In the genomic region with DNA sequence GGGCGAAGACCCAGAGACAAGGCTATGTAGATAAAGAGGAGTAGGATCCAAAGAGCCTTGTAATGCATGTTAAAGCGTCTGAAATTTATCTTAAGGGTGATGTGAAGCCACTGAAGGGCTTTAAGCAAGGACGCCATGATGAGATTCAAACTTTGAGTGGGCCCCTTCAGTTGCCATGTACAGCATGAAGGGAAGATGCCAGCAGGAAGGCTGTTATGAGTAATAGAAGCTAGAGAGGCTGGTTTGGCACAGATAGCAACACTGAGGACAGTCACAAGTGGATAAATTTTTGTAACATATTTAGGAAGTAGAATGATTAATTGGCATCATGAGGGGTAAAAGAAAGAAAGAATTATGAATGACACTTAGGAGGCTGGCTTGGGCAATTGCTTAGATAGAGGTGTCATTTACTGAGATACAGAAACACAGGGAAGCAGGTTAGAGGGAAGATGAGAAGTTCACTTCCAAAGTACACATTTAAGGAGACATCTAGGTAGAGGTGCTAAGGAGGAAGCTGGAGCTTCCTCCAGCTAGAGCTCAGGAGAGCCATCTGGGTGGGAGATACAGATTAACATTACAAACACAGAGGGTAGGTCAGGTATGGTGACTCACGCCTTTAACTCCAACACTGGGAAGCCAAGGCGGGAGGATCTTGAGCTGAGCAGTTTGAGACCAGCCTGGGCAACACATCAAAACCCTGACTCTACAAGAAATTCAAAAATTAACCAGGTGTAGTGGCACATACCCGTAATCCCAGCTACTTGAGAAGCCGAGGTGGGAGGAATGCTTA, we compare ENCODE assay signal across 20 cellular contexts. TPM values are rescaled to one million over a fixed set of nuclear protein-coding genes. Genes with fewer than 3 reads are reported as not detected.
A peak's percentile ranks its signal among the peaks of the same experiment; 100 is the strongest.
DNase-seq lines count a peak whose midpoint lies in the region; ATAC-seq and TF ChIP-seq lines count a peak whose summit lies in the region.
"Had no signal": no experiment of that assay in that cellular context is flagged by ENCODE, and none has a peak within 500 bp of the region (broad histone marks: within the 10 kb centered on the region; RNA-seq: fewer than 3 reads in every experiment).

No MANE protein-coding gene starts in this region.

- peak; percentile 6 for DNase-seq in activated CD8-positive, alpha-beta T cell treated with anti-CD3 and anti-CD28 coated beads for 36 hours
- no peak for DNase-seq in activated CD8-positive, alpha-beta T cell treated with anti-CD3 and anti-CD28 coated beads, Interleukin-2, amount 10 ng/mL, durations not matched to agents 7 days and 5 days
- peak; percentile 50 for DNase-seq in GM23338 (ENCODE audit: low spot score)
- DNase-seq in cardiac fibroblast (ENCODE audit: low read depth in 2 of 2), result peak; percentile 17 to 26
- peak; percentile 56 for DNase-seq in islet precursor cell
- no peak for DNase-seq in naive thymus-derived CD8-positive, alpha-beta T cell
- no peak for DNase-seq in COR-L47 (lab: John Stamatoyannopoulos, UW)
- no peak for DNase-seq in SIG-M5 treated with dmso at 0.1 percent for 504 hours (lab: John Stamatoyannopoulos, UW; ENCODE audit: unreplicated experiment)
- DNase-seq: activated CD4-positive, alpha-beta T cell treated with anti-CD3 and anti-CD28 coated beads, Interleukin-2, amount 50 U/mL, for 4 hours; central memory CD4-positive, alpha-beta T cell; heart right ventricle; KG1; midbrain; NCI-H2081; RPMI8226 had no signal

- H3F3A ChIP-seq in GM23338 (replicated peaks; ENCODE audit: low read depth), result no peaks in the 10 kb centered on the region

- H3K36me3 ChIP-seq in GM23338 (ENCODE audit: insufficient read depth), result no peaks in the 10 kb centered on the region
- H3K36me3 ChIP-seq: adrenal gland had no signal

- CTCF ChIA-PET in activated CD8-positive, alpha-beta T cell treated with anti-CD3 and anti-CD28 coated beads for 36 hours (lab: Charles Lee), result no interaction called here
- CTCF ChIA-PET in activated CD8-positive, alpha-beta T cell treated with anti-CD3 and anti-CD28 coated beads, Interleukin-2, amount 10 ng/mL, durations not matched to agents 7 days and 5 days (lab: Charles Lee), result no interaction called here

- no peaks in the 10 kb centered on the region for H3K27me3 ChIP-seq in GM23338 (ENCODE audit: insufficient read depth)
- H3K27me3 ChIP-seq: adrenal gland, heart right ventricle, tibial nerve had no signal

- H4K20me1 ChIP-seq in GM23338 (replicated peaks; ENCODE audit: insufficient read depth), result no peaks in the 10 kb centered on the region

- H2AFZ ChIP-seq in GM23338, result no peak overlapping the region

- POLR2A ChIA-PET in activated CD8-positive, alpha-beta T cell treated with anti-CD3 and anti-CD28 coated beads for 36 hours (lab: Charles Lee), result no interaction called here
- POLR2A ChIA-PET in activated CD8-positive, alpha-beta T cell treated with anti-CD3 and anti-CD28 coated beads, Interleukin-2, amount 10 ng/mL, durations not matched to agents 7 days and 5 days (lab: Charles Lee), result no interaction called here
- POLR2A ChIA-PET in naive thymus-derived CD8-positive, alpha-beta T cell (lab: Charles Lee), result no interaction called here

- H3K4me1 Mint-ChIP-seq in activated CD8-positive, alpha-beta T cell treated with anti-CD3 and anti-CD28 coated beads for 36 hours (ENCODE audit: low read depth), result peaks cover 24% of the 10 kb centered on the region
- H3K4me1 Mint-ChIP-seq in activated CD8-positive, alpha-beta T cell treated with anti-CD3 and anti-CD28 coated beads, Interleukin-2, amount 10 ng/mL, durations not matched to agents 7 days and 5 days (ENCODE audit: low read depth), result no peaks in the 10 kb centered on the region
- H3K4me1 Mint-ChIP-seq in GM23338, result peaks cover 20% of the 10 kb centered on the region
- H3K4me1 Mint-ChIP-seq in naive thymus-derived CD8-positive, alpha-beta T cell, result peaks cover 7 to 24% (median 17%) of the 10 kb centered on the region in 4 donors
- H3K4me1 Mint-ChIP-seq: CD14-positive monocyte, neural crest cell had no signal

- intact Hi-C loops in activated CD8-positive, alpha-beta T cell treated with anti-CD3 and anti-CD28 coated beads for 36 hours (cut with micrococcal nuclease), result no loop called here

- H3K4me3 ChIP-seq in GM23338 (no peak overlapping the region), cardiac fibroblast (replicated peaks in 1 of 2; ENCODE audit: low read depth in 2 of 2, low read length in 2 of 2) (no peak overlapping the region)
- H3K4me3 ChIP-seq: adrenal gland, heart right ventricle, tibial nerve had no signal

- peaks cover 70% of the 10 kb centered on the region for H3K79me2 ChIP-seq in GM23338 (replicated peaks; ENCODE audit: insufficient read depth)

- H3K27ac ChIP-seq in GM23338 (ENCODE audit: low read depth), result no peak overlapping the region
- H3K27ac ChIP-seq: adrenal gland, heart right ventricle, tibial nerve had no signal

- TF ChIP-seq CTCF in activated CD8-positive, alpha-beta T cell treated with anti-CD3 and anti-CD28 coated beads for 36 hours (IDR thresholded peaks at IDR 0.05), result no peak
- no peak for TF ChIP-seq CTCF in GM23338 (conservative IDR thresholded peaks at IDR 0.05; ENCODE audit: low read depth in 2 of 2)
- no peak for TF ChIP-seq CTCF in cardiac fibroblast (IDR thresholded peaks at IDR 0.05; ENCODE audit: low read depth, low read length)

- peak overlapping the region; percentile 6 for H3K27ac Mint-ChIP-seq in activated CD8-positive, alpha-beta T cell treated with anti-CD3 and anti-CD28 coated beads for 36 hours
- H3K27ac Mint-ChIP-seq in activated CD8-positive, alpha-beta T cell treated with anti-CD3 and anti-CD28 coated beads, Interleukin-2, amount 10 ng/mL, durations not matched to agents 7 days and 5 days, result no peak overlapping the region
- H3K27ac Mint-ChIP-seq in GM23338, result peak overlapping the region; percentile 79
- peak overlapping the region in 1 of 10 donors; percentile 7 for H3K27ac Mint-ChIP-seq in naive thymus-derived CD8-positive, alpha-beta T cell

- no peaks in the 10 kb centered on the region for H3K9me3 Mint-ChIP-seq in activated CD8-positive, alpha-beta T cell treated with anti-CD3 and anti-CD28 coated beads for 36 hours
- no peaks in the 10 kb centered on the region for H3K9me3 Mint-ChIP-seq in activated CD8-positive, alpha-beta T cell treated with anti-CD3 and anti-CD28 coated beads, Interleukin-2, amount 10 ng/mL, durations not matched to agents 7 days and 5 days (ENCODE audit: insufficient read depth)
- H3K9me3 Mint-ChIP-seq in GM23338, result no peaks in the 10 kb centered on the region; the same call in 2 of the 3 replicates
- peaks cover 0 to 4% (median 0%) of the 10 kb centered on the region in 9 donors for H3K9me3 Mint-ChIP-seq in naive thymus-derived CD8-positive, alpha-beta T cell
- H3K9me3 Mint-ChIP-seq: neural crest cell had no signal

- H3K36me3 Mint-ChIP-seq in activated CD8-positive, alpha-beta T cell treated with anti-CD3 and anti-CD28 coated beads for 36 hours (ENCODE audit: low read depth), result peaks cover 3% of the 10 kb centered on the region
- H3K36me3 Mint-ChIP-seq in activated CD8-positive, alpha-beta T cell treated with anti-CD3 and anti-CD28 coated beads, Interleukin-2, amount 10 ng/mL, durations not matched to agents 7 days and 5 days (ENCODE audit: low read depth), result peaks cover under 1% of the 10 kb centered on the region
- H3K36me3 Mint-ChIP-seq in GM23338 (ENCODE audit: low read depth), result peaks cover 4% of the 10 kb centered on the region; the same call in 2 of the 3 replicates
- peaks cover 2 to 18% (median 7%) of the 10 kb centered on the region in 3 donors for H3K36me3 Mint-ChIP-seq in naive thymus-derived CD8-positive, alpha-beta T cell

- H3K4me3 Mint-ChIP-seq in activated CD8-positive, alpha-beta T cell treated with anti-CD3 and anti-CD28 coated beads for 36 hours, result no peak overlapping the region
- H3K4me3 Mint-ChIP-seq in activated CD8-positive, alpha-beta T cell treated with anti-CD3 and anti-CD28 coated beads, Interleukin-2, amount 10 ng/mL, durations not matched to agents 7 days and 5 days, result no peak overlapping the region
- no peak overlapping the region; the same call in 2 of the 3 replicates for H3K4me3 Mint-ChIP-seq in GM23338
- no peak overlapping the region for H3K4me3 Mint-ChIP-seq in naive thymus-derived CD8-positive, alpha-beta T cell
- H3K4me3 Mint-ChIP-seq: CD14-positive monocyte, neural crest cell had no signal

- H3K9me2 ChIP-seq in GM23338 (ENCODE audit: insufficient read depth), result no peaks in the 10 kb centered on the region; the same call in 1 of the 2 replicates

- peaks cover 16% of the 10 kb centered on the region; the same call in 1 of the 2 replicates for H3K4me1 ChIP-seq in GM23338 (ENCODE audit: insufficient read depth)

- peak overlapping the region; percentile 22 for H3K4me2 ChIP-seq in GM23338

- ATAC-seq in activated CD8-positive, alpha-beta T cell treated with anti-CD3 and anti-CD28 coated beads for 36 hours, result peak; percentile 58
- ATAC-seq in activated CD8-positive, alpha-beta T cell treated with anti-CD3 and anti-CD28 coated beads, Interleukin-2, amount 10 ng/mL, durations not matched to agents 7 days and 5 days, result no peak
- ATAC-seq in GM23338, result peak; percentile 95
- ATAC-seq in naive thymus-derived CD8-positive, alpha-beta T cell, result no peak
- ATAC-seq: HCT116 had no signal

- H3K27me3 Mint-ChIP-seq in activated CD8-positive, alpha-beta T cell treated with anti-CD3 and anti-CD28 coated beads for 36 hours, result no peaks in the 10 kb centered on the region
- no peaks in the 10 kb centered on the region for H3K27me3 Mint-ChIP-seq in activated CD8-positive, alpha-beta T cell treated with anti-CD3 and anti-CD28 coated beads, Interleukin-2, amount 10 ng/mL, durations not matched to agents 7 days and 5 days (ENCODE audit: low read depth)
- peaks cover 1% of the 10 kb centered on the region for H3K27me3 Mint-ChIP-seq in GM23338 (ENCODE audit: insufficient read depth, low read depth, poor library complexity)
- H3K27me3 Mint-ChIP-seq in naive thymus-derived CD8-positive, alpha-beta T cell, result no peaks in the 10 kb centered on the region

RNA-seq across cellular contexts. Expression of a gene that starts 13.7 kb away (rescaled TPM):
- total RNA-seq in activated CD8-positive, alpha-beta T cell treated with anti-CD3 and anti-CD28 coated beads for 36 hours, result 10 to 100 TPM; 12.9 to 13.3 TPM
- total RNA-seq in activated CD8-positive, alpha-beta T cell treated with anti-CD3 and anti-CD28 coated beads, Interleukin-2, amount 10 ng/mL, durations not matched to agents 7 days and 5 days, result 10 to 100 TPM; 12.1 to 13.4 TPM
- 11.0 and 15.4 TPM in 2 replicates for total RNA-seq in GM23338 (2014; rRNA removed; shearing (Covaris generic))
- polyA plus RNA-seq in GM23338 (2016; fragmentation: Nextera tagmentation; extraction: Ambion mirVana), result 2.1 and 3.8 TPM in 2 replicates
- 10 to 100 TPM; 29.5 to 32.1 TPM for total RNA-seq in naive thymus-derived CD8-positive, alpha-beta T cell
- polyA plus RNA-seq in naive thymus-derived CD8-positive, alpha-beta T cell, result 1 to 10 TPM in 2 of 3 donors, under 1 TPM in 1; 0.96 to 2.0 (median 1.4) TPM

RNA-seq across cellular contexts. Expression of a gene that starts 13.8 kb away (rescaled TPM):
- total RNA-seq in activated CD8-positive, alpha-beta T cell treated with anti-CD3 and anti-CD28 coated beads for 36 hours, result 10 to 100 TPM; 21.8 to 21.9 TPM
- total RNA-seq in activated CD8-positive, alpha-beta T cell treated with anti-CD3 and anti-CD28 coated beads, Interleukin-2, amount 10 ng/mL, durations not matched to agents 7 days and 5 days, result 10 to 100 TPM; 20.0 to 20.3 TPM
- 50.9 and 58.8 TPM in 2 replicates for total RNA-seq in GM23338 (2014; rRNA removed; shearing (Covaris generic))
- 15.0 and 17.4 TPM in 2 replicates for polyA plus RNA-seq in GM23338 (2016; fragmentation: Nextera tagmentation; extraction: Ambion mirVana)
- total RNA-seq in naive thymus-derived CD8-positive, alpha-beta T cell, result 10 to 100 TPM; 18.1 to 20.1 TPM
- 10 to 100 TPM; 15.6 to 26.9 (median 18.8) TPM for polyA plus RNA-seq in naive thymus-derived CD8-positive, alpha-beta T cell

RNA-seq across cellular contexts. Expression of a gene that starts 42.4 kb away (rescaled TPM):
- total RNA-seq in activated CD8-positive, alpha-beta T cell treated with anti-CD3 and anti-CD28 coated beads for 36 hours, result 1 to 10 TPM; 1.2 to 1.7 TPM
- total RNA-seq in activated CD8-positive, alpha-beta T cell treated with anti-CD3 and anti-CD28 coated beads, Interleukin-2, amount 10 ng/mL, durations not matched to agents 7 days and 5 days, result under 1 TPM; 0.42 to 0.65 TPM
- total RNA-seq in GM23338 (2014; rRNA removed; shearing (Covaris generic)), result 6.2 and 13.0 TPM in 2 replicates
- polyA plus RNA-seq in GM23338 (2016; fragmentation: Nextera tagmentation; extraction: Ambion mirVana), result 4.3 and 5.6 TPM in 2 replicates
- under 1 TPM in 1 of 2 experiments, not detected in 1; 0.21 TPM for total RNA-seq in naive thymus-derived CD8-positive, alpha-beta T cell
- under 1 TPM in 1 of 3 donors, not detected in 2; 0.75 TPM for polyA plus RNA-seq in naive thymus-derived CD8-positive, alpha-beta T cell

Comparison
In these comparisons a context has a peak if more than half of its experiments do, and no peak if none do; other contexts are left out.
1. ATAC-seq: peak in activated CD8-positive, alpha-beta T cell treated with anti-CD3 and anti-CD28 coated beads for 36 hours (single experiment) and GM23338 (single experiment); none in activated CD8-positive, alpha-beta T cell treated with anti-CD3 and anti-CD28 coated beads, Interleukin-2, amount 10 ng/mL, durations not matched to agents 7 days and 5 days (single experiment) and naive thymus-derived CD8-positive, alpha-beta T cell (0 of 2).
2. DNase-seq: peak in activated CD8-positive, alpha-beta T cell treated with anti-CD3 and anti-CD28 coated beads for 36 hours (single experiment), GM23338 (single experiment), cardiac fibroblast (2 of 2) and islet precursor cell (single experiment); none in activated CD8-positive, alpha-beta T cell treated with anti-CD3 and anti-CD28 coated beads, Interleukin-2, amount 10 ng/mL, durations not matched to agents 7 days and 5 days (single experiment), naive thymus-derived CD8-positive, alpha-beta T cell (0 of 10), COR-L47 (single experiment) and SIG-M5 treated with dmso at 0.1 percent for 504 hours (single experiment).